17 cellular contexts compared by ENCODE assay signal in the genomic region with DNA sequence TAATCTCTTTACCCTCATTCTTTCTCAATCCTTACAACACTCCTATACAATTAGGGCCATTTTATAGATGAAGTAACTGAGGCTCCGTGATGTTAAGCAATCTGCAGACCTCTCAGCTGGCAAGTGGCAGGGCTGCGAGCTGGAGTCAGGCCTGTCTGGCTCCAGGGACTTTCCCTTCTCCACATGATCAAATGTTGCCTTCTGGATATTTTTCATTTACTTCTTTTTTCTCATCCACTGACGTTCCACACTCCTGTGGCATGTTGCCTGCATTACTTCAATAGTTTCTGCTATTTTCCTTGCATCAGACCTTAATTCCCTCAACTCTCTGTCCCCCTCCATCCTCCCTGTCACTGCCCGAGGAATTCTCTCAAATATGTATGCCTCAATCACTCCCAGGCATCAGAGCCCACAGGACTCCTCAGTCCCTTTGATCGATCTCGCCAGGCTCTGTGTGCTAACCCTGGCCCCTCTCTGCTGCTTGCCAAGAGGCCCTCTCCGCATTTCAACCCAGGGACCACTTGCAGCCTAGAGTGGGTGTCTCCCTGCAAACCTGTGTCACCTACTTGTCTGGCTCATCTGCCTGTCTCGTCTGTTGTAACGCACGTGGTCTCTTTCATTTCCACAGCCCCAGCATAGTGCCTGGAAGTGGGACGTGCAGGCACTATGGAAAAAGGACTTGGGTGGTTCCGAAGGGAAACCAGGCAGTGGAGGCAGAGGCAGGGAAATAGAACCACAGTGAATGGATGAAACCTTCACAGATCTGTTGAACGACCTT. TPM values are rescaled to one million over a fixed set of nuclear protein-coding genes. Genes with fewer than 3 reads are reported as not detected.
DNase-seq lines count a peak whose midpoint lies in the region; ATAC-seq, FAIRE-seq and TF ChIP-seq lines count a peak whose summit lies in the region.
"Had no signal": no experiment of that assay in that cellular context is flagged by ENCODE, and none has a peak within 500 bp of the region (broad histone marks: within the 10 kb centered on the region; RNA-seq: fewer than 3 reads in every experiment).

No MANE protein-coding gene starts in this region.

- no peak overlapping the region for H3K27ac ChIP-seq in CD8-positive, alpha-beta memory T cell (ENCODE audit: low read depth, low read length)
- H3K27ac ChIP-seq in naive thymus-derived CD4-positive, alpha-beta T cell (ENCODE audit: low read depth, low read length): no peak overlapping the region
- H3K27ac ChIP-seq in kidney (ENCODE audit: low read depth in 2 of 2, low read length in 2 of 2): no peak overlapping the region
- no peak overlapping the region for H3K27ac ChIP-seq in A673 (ENCODE audit: low read depth, low read length, poor library complexity, severe bottlenecking)
- H3K27ac ChIP-seq: ascending aorta, tibial artery had no signal

- BruUV-seq in A673 (replicated peaks; lab: Mats Ljungman, UMichigan): no TSS peak

- peak overlapping the region; percentile 70 to 99 (median 94) for H3K27ac Mint-ChIP-seq in CD8-positive, alpha-beta memory T cell
- peak overlapping the region; percentile 32 for H3K27ac Mint-ChIP-seq in activated T-helper 1 cell treated with anti-CD3 and anti-CD28 coated beads, Interleukin-12 subunit alpha, Interleukin-12 subunit beta, Interleukin-2, Interleukin-4 antibody, amounts not matched to agents 30 ng/mL and 10 ng/mL and 1 ng/mL, durations not matched to agents 14 hours and 24 hours and 36 hours
- peak overlapping the region; percentile 11 to 93 (median 72) for H3K27ac Mint-ChIP-seq in naive thymus-derived CD4-positive, alpha-beta T cell

- H3K4me3 ChIP-seq in AG10803 (ENCODE audit: low read length) (no peak overlapping the region), kidney (ENCODE audit: low read length in 2 of 2) (no peak overlapping the region), A673 (ENCODE audit: low read depth, low read length, poor library complexity, severe bottlenecking) (no peak overlapping the region)
- H3K4me3 ChIP-seq in CD8-positive, alpha-beta memory T cell (ENCODE audit: low read length): no peak overlapping the region
- H3K4me3 ChIP-seq in naive thymus-derived CD4-positive, alpha-beta T cell (ENCODE audit: low read length): no peak overlapping the region
- H3K4me3 ChIP-seq: ascending aorta, GM12878, tibial artery had no signal

- no peak for TF ChIP-seq CTCF in AG10803 (conservative IDR thresholded peaks at IDR 0.05; ENCODE audit: low read length)
- TF ChIP-seq CTCF in kidney (IDR thresholded peaks at IDR 0.05; ENCODE audit: borderline replicate concordance, extremely low read depth, insufficient read depth): no peak
- no peak for TF ChIP-seq CTCF in A673 (conservative IDR thresholded peaks at IDR 0.05; ENCODE audit: low read depth, low read length)

- H3K4me3 Mint-ChIP-seq in CD8-positive, alpha-beta memory T cell: peak overlapping the region; percentile 14 to 75 (median 44)
- H3K4me3 Mint-ChIP-seq in activated T-helper 1 cell treated with anti-CD3 and anti-CD28 coated beads, Interleukin-12 subunit alpha, Interleukin-12 subunit beta, Interleukin-2, Interleukin-4 antibody, amounts not matched to agents 30 ng/mL and 10 ng/mL and 1 ng/mL, durations not matched to agents 14 hours and 24 hours and 36 hours: no peak overlapping the region
- H3K4me3 Mint-ChIP-seq in naive thymus-derived CD4-positive, alpha-beta T cell: peak overlapping the region in 9 of 10 donors; percentile 17 to 72 (median 47)

- no peaks in the 10 kb centered on the region for H3K27me3 Mint-ChIP-seq in CD8-positive, alpha-beta memory T cell
- H3K27me3 Mint-ChIP-seq in activated T-helper 1 cell treated with anti-CD3 and anti-CD28 coated beads, Interleukin-12 subunit alpha, Interleukin-12 subunit beta, Interleukin-2, Interleukin-4 antibody, amounts not matched to agents 30 ng/mL and 10 ng/mL and 1 ng/mL, durations not matched to agents 14 hours and 24 hours and 36 hours (ENCODE audit: insufficient read depth): no peaks in the 10 kb centered on the region
- no peaks in the 10 kb centered on the region for H3K27me3 Mint-ChIP-seq in naive thymus-derived CD4-positive, alpha-beta T cell

- FAIRE-seq in kidney (lab: Jason Lieb, UNC): no peak
- FAIRE-seq: GM12878 had no signal

- intact Hi-C loops in activated T-helper 1 cell treated with anti-CD3 and anti-CD28 coated beads, Interleukin-12 subunit alpha, Interleukin-12 subunit beta, Interleukin-2, Interleukin-4 antibody, amounts not matched to agents 30 ng/mL and 10 ng/mL and 1 ng/mL, durations not matched to agents 14 hours and 24 hours and 36 hours (cut with micrococcal nuclease): loop anchor here (10.0 kb wide), 1 partner anchor 245 kb away; no protein-coding TSS in a partner anchor
- intact Hi-C loops in naive thymus-derived CD4-positive, alpha-beta T cell (cut with micrococcal nuclease): loop anchor here in 1 of 2 donors (10.0 kb wide), 1 partner anchor 395 kb away; no protein-coding TSS in a partner anchor
- intact Hi-C loops in kidney (cut with DNase I) (no loop called here), A673 (cut with micrococcal nuclease; ENCODE audit: unreplicated experiment) (loop anchor here (10.0 kb wide), 1 partner anchor 395 kb away; no protein-coding TSS in a partner anchor)

- DNase-seq in AG10803 (ENCODE audit: low read depth) (peak; percentile 26), kidney (no peak), A673 (ENCODE audit: low spot score) (no peak), glomerular visceral epithelial cell (ENCODE audit: extremely low spot score) (no peak), epidermal melanocyte (ENCODE audit: insufficient read length, low spot score) (no peak)
- DNase-seq in CD8-positive, alpha-beta memory T cell: no peak
- no peak for DNase-seq in activated T-helper 1 cell treated with anti-CD3 and anti-CD28 coated beads, Interleukin-12 subunit alpha, Interleukin-12 subunit beta, Interleukin-2, Interleukin-4 antibody, amounts not matched to agents 30 ng/mL and 10 ng/mL and 1 ng/mL, durations not matched to agents 14 hours and 24 hours and 36 hours (ENCODE audit: low spot score)
- no peak for DNase-seq in naive thymus-derived CD4-positive, alpha-beta T cell
- DNase-seq: DMS79 treated with DMSO at 0.1 percent for 48 hours, foreskin melanocyte, mesendoderm, NCI-H1930, NCI-H774, tibial artery had no signal

- H3K9ac ChIP-seq in kidney (ENCODE audit: low read length in 2 of 2): no peak overlapping the region

- no peaks in the 10 kb centered on the region for H3K9me3 Mint-ChIP-seq in CD8-positive, alpha-beta memory T cell
- H3K9me3 Mint-ChIP-seq in activated T-helper 1 cell treated with anti-CD3 and anti-CD28 coated beads, Interleukin-12 subunit alpha, Interleukin-12 subunit beta, Interleukin-2, Interleukin-4 antibody, amounts not matched to agents 30 ng/mL and 10 ng/mL and 1 ng/mL, durations not matched to agents 14 hours and 24 hours and 36 hours: no peaks in the 10 kb centered on the region
- no peaks in the 10 kb centered on the region for H3K9me3 Mint-ChIP-seq in naive thymus-derived CD4-positive, alpha-beta T cell

- CTCF ChIA-PET in CD8-positive, alpha-beta memory T cell (lab: Charles Lee): interaction anchor here (0.6 to 1.7 kb wide), 4 partner anchors 10 to 469 kb away, joined by 3 to 10 read pairs (median 5); partner anchors contain the start of gene TAGAP
- CTCF ChIA-PET in naive thymus-derived CD4-positive, alpha-beta T cell (lab: Charles Lee): interaction anchor here (0.6 to 2.3 kb wide), 6 partner anchors 30 to 93 kb away, joined by 3 to 11 read pairs (median 4); partner anchors contain the start of gene TAGAP
- CTCF ChIA-PET in A673 (lab: Charles Lee): no interaction called here

- H3K9me3 ChIP-seq in CD8-positive, alpha-beta memory T cell (ENCODE audit: low read length): no peaks in the 10 kb centered on the region
- no peaks in the 10 kb centered on the region for H3K9me3 ChIP-seq in naive thymus-derived CD4-positive, alpha-beta T cell (ENCODE audit: control insufficient read depth in 2 of 3, low read length in 3 of 3)
- no peaks in the 10 kb centered on the region for H3K9me3 ChIP-seq in kidney (ENCODE audit: control insufficient read depth in 1 of 2, low read length in 2 of 2)
- H3K9me3 ChIP-seq in A673 (ENCODE audit: low read depth, low read length, poor library complexity, severe bottlenecking): no peaks in the 10 kb centered on the region
- H3K9me3 ChIP-seq: ascending aorta, tibial artery had no signal

- H3K27me3 ChIP-seq in CD8-positive, alpha-beta memory T cell (ENCODE audit: insufficient read depth, low read length, poor library complexity, severe bottlenecking): no peaks in the 10 kb centered on the region
- H3K27me3 ChIP-seq in naive thymus-derived CD4-positive, alpha-beta T cell (ENCODE audit: control insufficient read depth in 2 of 2, insufficient read depth in 2 of 2, low read length in 2 of 2): no peaks in the 10 kb centered on the region
- no peaks in the 10 kb centered on the region for H3K27me3 ChIP-seq in A673 (replicated peaks; ENCODE audit: insufficient read depth, low read depth, low read length, poor library complexity)
- H3K27me3 ChIP-seq: ascending aorta had no signal

- peaks cover 55% of the 10 kb centered on the region for H3K4me1 ChIP-seq in CD8-positive, alpha-beta memory T cell (ENCODE audit: insufficient read depth, low read length)
- H3K4me1 ChIP-seq in naive thymus-derived CD4-positive, alpha-beta T cell (ENCODE audit: control insufficient read depth in 2 of 2, insufficient read depth in 2 of 2, low read length in 2 of 2): peaks cover 40 to 56% of the 10 kb centered on the region in 2 donors
- peaks cover 0 to 2% of the 10 kb centered on the region in 2 donors for H3K4me1 ChIP-seq in kidney (ENCODE audit: control insufficient read depth in 1 of 2, insufficient read depth in 1 of 2, low read depth in 1 of 2, low read length in 2 of 2)
- H3K4me1 ChIP-seq in A673 (ENCODE audit: insufficient read depth, low read length, poor library complexity, severe bottlenecking): no peaks in the 10 kb centered on the region
- H3K4me1 ChIP-seq: ascending aorta had no signal

- H3K36me3 Mint-ChIP-seq in CD8-positive, alpha-beta memory T cell: no peaks in the 10 kb centered on the region
- no peaks in the 10 kb centered on the region for H3K36me3 Mint-ChIP-seq in activated T-helper 1 cell treated with anti-CD3 and anti-CD28 coated beads, Interleukin-12 subunit alpha, Interleukin-12 subunit beta, Interleukin-2, Interleukin-4 antibody, amounts not matched to agents 30 ng/mL and 10 ng/mL and 1 ng/mL, durations not matched to agents 14 hours and 24 hours and 36 hours (ENCODE audit: low read depth)
- peaks cover 0 to 1% (median 0%) of the 10 kb centered on the region in 5 donors for H3K36me3 Mint-ChIP-seq in naive thymus-derived CD4-positive, alpha-beta T cell

- ATAC-seq in naive thymus-derived CD4-positive, alpha-beta T cell: no peak
- ATAC-seq: GM12878, Right ventricle myocardium inferior had no signal

- POLR2A ChIA-PET in CD8-positive, alpha-beta memory T cell (lab: Charles Lee): interaction anchor here (1.7 kb wide), 2 partner anchors 38 to 91 kb away, joined by 5 to 6 read pairs; no protein-coding TSS in a partner anchor
- POLR2A ChIA-PET in naive thymus-derived CD4-positive, alpha-beta T cell (lab: Charles Lee): interaction anchor here (0.5 to 8.2 kb wide), 7 partner anchors 19 to 447 kb away, joined by 3 to 91 read pairs (median 3); partner anchors contain the start of gene TAGAP
- POLR2A ChIA-PET in A673 (lab: Charles Lee; ENCODE audit: low non-redundant PET): no interaction called here

- no peaks in the 10 kb centered on the region for H3K36me3 ChIP-seq in CD8-positive, alpha-beta memory T cell (ENCODE audit: insufficient read depth, low read length)
- H3K36me3 ChIP-seq in naive thymus-derived CD4-positive, alpha-beta T cell (ENCODE audit: control insufficient read depth in 2 of 3, insufficient read depth in 3 of 3, low read length in 3 of 3): no peaks in the 10 kb centered on the region
- no peaks in the 10 kb centered on the region for H3K36me3 ChIP-seq in kidney (ENCODE audit: control insufficient read depth in 1 of 2, insufficient read depth in 2 of 2, low read length in 2 of 2)
- H3K36me3 ChIP-seq in A673 (ENCODE audit: insufficient read depth, low read length, poor library complexity, severe bottlenecking): no peaks in the 10 kb centered on the region
- H3K36me3 ChIP-seq: ascending aorta, tibial artery had no signal

- H3K4me1 Mint-ChIP-seq in CD8-positive, alpha-beta memory T cell: peaks cover 53 to 87% (median 75%) of the 10 kb centered on the region in 3 donors
- peaks cover 87% of the 10 kb centered on the region for H3K4me1 Mint-ChIP-seq in activated T-helper 1 cell treated with anti-CD3 and anti-CD28 coated beads, Interleukin-12 subunit alpha, Interleukin-12 subunit beta, Interleukin-2, Interleukin-4 antibody, amounts not matched to agents 30 ng/mL and 10 ng/mL and 1 ng/mL, durations not matched to agents 14 hours and 24 hours and 36 hours (ENCODE audit: low read depth)
- peaks cover 43 to 86% (median 75%) of the 10 kb centered on the region in 7 donors for H3K4me1 Mint-ChIP-seq in naive thymus-derived CD4-positive, alpha-beta T cell

RNA-seq across cellular contexts. Expression of gene TAGAP, which starts 55.4 kb away (rescaled TPM):
- total RNA-seq in CD8-positive, alpha-beta memory T cell: 100 to 1,000 TPM; 140 to 145 TPM
- polyA plus RNA-seq in CD8-positive, alpha-beta memory T cell: 193 TPM
- 245 and 250 TPM in 2 replicates for total RNA-seq in activated T-helper 1 cell treated with anti-CD3 and anti-CD28 coated beads, Interleukin-12 subunit alpha, Interleukin-12 subunit beta, Interleukin-2, Interleukin-4 antibody, amounts not matched to agents 30 ng/mL and 10 ng/mL and 1 ng/mL, durations not matched to agents 14 hours and 24 hours and 36 hours
- 100 to 1,000 TPM in 2 of 5 experiments, 10 to 100 TPM in 3; 53.5 to 222 (median 84.0) TPM for total RNA-seq in naive thymus-derived CD4-positive, alpha-beta T cell
- polyA plus RNA-seq in naive thymus-derived CD4-positive, alpha-beta T cell: 100 to 1,000 TPM; 151 to 210 TPM
- total RNA-seq in kidney (8.8 TPM), A673 (2021) (0.11 TPM in 1 of 2 replicates, not detected in the other)
- 0.45 TPM for polyA plus RNA-seq in kidney (ENCODE audit: insufficient read depth, low read depth, low replicate concordance)

Comparison
In these comparisons a context has a peak if more than half of its experiments do, and no peak if none do; other contexts are left out.
1. H3K27ac Mint-ChIP-seq: peak in every context shown above with its lines; median percentile 94 in CD8-positive, alpha-beta memory T cell; 72 in naive thymus-derived CD4-positive, alpha-beta T cell; 32 in activated T-helper 1 cell treated with anti-CD3 and anti-CD28 coated beads, Interleukin-12 subunit alpha, Interleukin-12 subunit beta, Interleukin-2, Interleukin-4 antibody, amounts not matched to agents 30 ng/mL and 10 ng/mL and 1 ng/mL, durations not matched to agents 14 hours and 24 hours and 36 hours.